In genomic region chr15:78243491-78243941, GRCh38 we compare ENCODE assay signal across 13 cellular contexts. TPM values are rescaled to one million over a fixed set of nuclear protein-coding genes. Genes with fewer than 3 reads are reported as not detected.
DNase-seq lines count a peak whose midpoint lies in the region; ATAC-seq, FAIRE-seq and TF ChIP-seq lines count a peak whose summit lies in the region.
"Had no signal": no experiment of that assay in that cellular context is flagged by ENCODE, and none has a peak within 500 bp of the region (broad histone marks: within the 10 kb centered on the region; RNA-seq: fewer than 3 reads in every experiment).

No MANE protein-coding gene starts in this region.

- no peaks in the 10 kb centered on the region for H3K36me3 ChIP-seq in GM23248 (ENCODE audit: low read depth)
- H3K36me3 ChIP-seq in pancreas: no peaks in the 10 kb centered on the region
- no peaks in the 10 kb centered on the region for H3K36me3 ChIP-seq in effector memory CD4-positive, alpha-beta T cell (ENCODE audit: control insufficient read depth, insufficient read depth, low read length)
- H3K36me3 ChIP-seq: gastroesophageal sphincter, HAP-1 had no signal

- in situ Hi-C loops in GM23248 (cut with MboI): loop anchor here (5.0 kb wide), 1 partner anchor 131 kb away; no protein-coding TSS in a partner anchor

- H3K36me3 Mint-ChIP-seq in activated T-helper 17 cell treated with anti-CD3 and anti-CD28 coated beads, Interleukin-2, amount 50 U/mL, for 72 hours (ENCODE audit: low read depth): no peaks in the 10 kb centered on the region

- H3K9me3 Mint-ChIP-seq in activated T-helper 17 cell treated with anti-CD3 and anti-CD28 coated beads, Interleukin-2, amount 50 U/mL, for 72 hours: no peaks in the 10 kb centered on the region
- H3K9me3 Mint-ChIP-seq: neural crest cell had no signal

- WGBS in GM23248 (ENCODE audit: low coverage in 1 of 2, low lambda C conversion rate in 2 of 2, missing lambda C conversion rate in 2 of 2), 2 experiments: 54 to 55% methylated on average over 6 of the region's 6 CpGs
- WGBS in pancreas, 2 donors: 24 to 26% methylated on average over 6 of the region's 6 CpGs

- H3K4me3 Mint-ChIP-seq in activated T-helper 17 cell treated with anti-CD3 and anti-CD28 coated beads, Interleukin-2, amount 50 U/mL, for 72 hours: no peak overlapping the region
- H3K4me3 Mint-ChIP-seq: neural crest cell had no signal

- ATAC-seq in left cardiac atrium: peak; percentile 59 to 62
- ATAC-seq in pancreas: peak; percentile 55 to 71 (median 62)
- ATAC-seq in activated T-helper 17 cell treated with anti-CD3 and anti-CD28 coated beads, Interleukin-2, amount 50 U/mL, for 72 hours (replicated peaks): no peak
- no peak for ATAC-seq in GM21576 (IDR thresholded peaks at IDR 0.05; ENCODE audit: unreplicated experiment)
- ATAC-seq: gastroesophageal sphincter had no signal

- peaks cover 3% of the 10 kb centered on the region for H3K27me3 Mint-ChIP-seq in activated T-helper 17 cell treated with anti-CD3 and anti-CD28 coated beads, Interleukin-2, amount 50 U/mL, for 72 hours

- H3K4me1 Mint-ChIP-seq in activated T-helper 17 cell treated with anti-CD3 and anti-CD28 coated beads, Interleukin-2, amount 50 U/mL, for 72 hours: no peaks in the 10 kb centered on the region

- H3K27ac Mint-ChIP-seq in activated T-helper 17 cell treated with anti-CD3 and anti-CD28 coated beads, Interleukin-2, amount 50 U/mL, for 72 hours: no peak overlapping the region

- H3K27me3 ChIP-seq in GM23248 (replicated peaks; ENCODE audit: insufficient read depth) (peaks cover 1% of the 10 kb centered on the region; the same call in 1 of the 2 replicates), pancreas (no peaks in the 10 kb centered on the region)
- no peaks in the 10 kb centered on the region for H3K27me3 ChIP-seq in effector memory CD4-positive, alpha-beta T cell (replicated peaks; ENCODE audit: control insufficient read depth, insufficient read depth, low read length, poor library complexity, severe bottlenecking)
- H3K27me3 ChIP-seq: gastroesophageal sphincter had no signal

- H3K9me3 ChIP-seq in GM23248 (ENCODE audit: low read depth) (no peaks in the 10 kb centered on the region), pancreas (no peaks in the 10 kb centered on the region)
- no peaks in the 10 kb centered on the region for H3K9me3 ChIP-seq in effector memory CD4-positive, alpha-beta T cell (ENCODE audit: control insufficient read depth, low read length)
- H3K9me3 ChIP-seq: gastroesophageal sphincter had no signal

- intact Hi-C loops in left cardiac atrium (cut with DNase I) (loop anchor here (5.0 kb wide), 3 partner anchors 51 to 131 kb away; no protein-coding TSS in a partner anchor), pancreas (cut with DNase I) (loop anchor here in 2 of 3 donors (2.0 to 10.0 kb wide), 4 partner anchors 66 to 279 kb away; no protein-coding TSS in a partner anchor)

- H3K4me1 ChIP-seq in GM23248 (ENCODE audit: insufficient read depth): no peaks in the 10 kb centered on the region
- no peaks in the 10 kb centered on the region for H3K4me1 ChIP-seq in pancreas
- H3K4me1 ChIP-seq in effector memory CD4-positive, alpha-beta T cell (ENCODE audit: control insufficient read depth, insufficient read depth, low read length, poor library complexity, severe bottlenecking): peaks cover 5% of the 10 kb centered on the region
- H3K4me1 ChIP-seq: HAP-1 had no signal

- H3K79me2 ChIP-seq in GM23248 (ENCODE audit: insufficient read depth): no peaks in the 10 kb centered on the region

- no peak for TF ChIP-seq CTCF in VCaP (conservative IDR thresholded peaks at IDR 0.05)
- no peak for TF ChIP-seq CTCF in pancreas (IDR thresholded peaks at IDR 0.05)

- H3K9me2 ChIP-seq in GM23248 (ENCODE audit: insufficient read depth): no peaks in the 10 kb centered on the region

- H3K4me2 ChIP-seq in GM23248 (ENCODE audit: unreplicated experiment): no peak overlapping the region

- H3K4me3 ChIP-seq in GM23248 (no peak overlapping the region), pancreas (no peak overlapping the region)
- no peak overlapping the region for H3K4me3 ChIP-seq in effector memory CD4-positive, alpha-beta T cell (ENCODE audit: insufficient read depth, low read depth, low read length, poor library complexity, severe bottlenecking)
- H3K4me3 ChIP-seq: gastroesophageal sphincter, HAP-1, SK-N-MC had no signal

- FAIRE-seq in pancreas (lab: Jason Lieb, UNC): no peak

- H2AFZ ChIP-seq in GM23248: no peak overlapping the region

- H3K27ac ChIP-seq in GM23248 (no peak overlapping the region), VCaP (peak overlapping the region; percentile 18; the same call in 1 of the 2 replicates), pancreas (no peak overlapping the region)
- no peak overlapping the region for H3K27ac ChIP-seq in effector memory CD4-positive, alpha-beta T cell (ENCODE audit: insufficient read depth, low read length, poor library complexity, severe bottlenecking)
- H3K27ac ChIP-seq: gastroesophageal sphincter, SK-N-MC had no signal

- H3F3A ChIP-seq in GM23248 (ENCODE audit: insufficient read depth): no peaks in the 10 kb centered on the region

- H4K20me1 ChIP-seq in GM23248 (ENCODE audit: insufficient read depth): no peaks in the 10 kb centered on the region

- no peak overlapping the region for H3K9ac ChIP-seq in GM23248

- DNase-seq in GM23248: peak; percentile 15
- peak; percentile 64 for DNase-seq in left cardiac atrium
- DNase-seq in pancreas: peak; percentile 44 to 79 (median 61)
- DNase-seq in effector memory CD4-positive, alpha-beta T cell: no peak
- no peak for DNase-seq in stimulated activated CD4-positive, alpha-beta T cell treated with anti-CD3 and anti-CD28 coated beads, Interleukin-4, amount 100 ng/mL, for 24 hours
- DNase-seq: NCI-H2107 had no signal

RNA-seq across cellular contexts. Expression of gene ACSBG1, which starts 9.2 kb away (rescaled TPM):
- total RNA-seq in GM23248 (2014; rRNA removed; shearing (Covaris generic)): not detected in 2 replicates
- polyA plus RNA-seq in GM23248 (2016; fragmentation: Nextera tagmentation; extraction: Ambion mirVana): 0.03 and 0.04 TPM in 2 replicates
- under 1 TPM; 0.29 to 0.32 TPM for total RNA-seq in left cardiac atrium
- under 1 TPM in 1 of 6 donors, not detected in 5; 0.04 TPM for total RNA-seq in pancreas
- polyA plus RNA-seq in pancreas: under 1 TPM; 0.04 to 0.12 TPM
- total RNA-seq in activated T-helper 17 cell treated with anti-CD3 and anti-CD28 coated beads, Interleukin-2, amount 50 U/mL, for 72 hours: not detected

RNA-seq across cellular contexts. Expression of gene DNAJA4, which starts 20.8 kb away (rescaled TPM):
- total RNA-seq in GM23248 (2014; rRNA removed; shearing (Covaris generic)): 0.43 and 2.7 TPM in 2 replicates
- polyA plus RNA-seq in GM23248 (2016; fragmentation: Nextera tagmentation; extraction: Ambion mirVana) (1.3 and 1.4 TPM in 2 replicates), pancreas (10 to 100 TPM in 1 of 2 donors, 1 to 10 TPM in 1; 5.7 to 16.1 TPM)
- total RNA-seq in left cardiac atrium (100 to 1,000 TPM; 116 to 171 TPM), pancreas (1 to 10 TPM; 2.3 to 9.0 (median 4.4) TPM)
- 10 to 100 TPM; 30.2 to 49.9 TPM for total RNA-seq in activated T-helper 17 cell treated with anti-CD3 and anti-CD28 coated beads, Interleukin-2, amount 50 U/mL, for 72 hours
- total RNA-seq: neural crest cell had no signal

RNA-seq across cellular contexts. Expression of gene SKIC8, which starts 55.9 kb away (rescaled TPM):
- 52.6 and 60.1 TPM in 2 replicates for total RNA-seq in GM23248 (2014; rRNA removed; shearing (Covaris generic))
- polyA plus RNA-seq in GM23248 (2016; fragmentation: Nextera tagmentation; extraction: Ambion mirVana) (70.6 and 77.7 TPM in 2 replicates), pancreas (10 to 100 TPM; 27.2 to 44.6 TPM)
- total RNA-seq in left cardiac atrium (10 to 100 TPM; 27.1 to 35.5 TPM), pancreas (10 to 100 TPM; 17.2 to 25.4 (median 19.4) TPM)
- total RNA-seq in activated T-helper 17 cell treated with anti-CD3 and anti-CD28 coated beads, Interleukin-2, amount 50 U/mL, for 72 hours: 10 to 100 TPM; 33.7 to 54.7 TPM

Comparison
In these comparisons a context has a peak if more than half of its experiments do, and no peak if none do; other contexts are left out.
1. DNase-seq: peak in GM23248 (single experiment), left cardiac atrium (single experiment) and pancreas (6 of 6); none in effector memory CD4-positive, alpha-beta T cell (0 of 3) and stimulated activated CD4-positive, alpha-beta T cell treated with anti-CD3 and anti-CD28 coated beads, Interleukin-4, amount 100 ng/mL, for 24 hours (single experiment).
2. ATAC-seq: peak in left cardiac atrium (2 of 2) and pancreas (4 of 4); none in activated T-helper 17 cell treated with anti-CD3 and anti-CD28 coated beads, Interleukin-2, amount 50 U/mL, for 72 hours (single experiment) and GM21576 (single experiment).